In the genomic region with DNA sequence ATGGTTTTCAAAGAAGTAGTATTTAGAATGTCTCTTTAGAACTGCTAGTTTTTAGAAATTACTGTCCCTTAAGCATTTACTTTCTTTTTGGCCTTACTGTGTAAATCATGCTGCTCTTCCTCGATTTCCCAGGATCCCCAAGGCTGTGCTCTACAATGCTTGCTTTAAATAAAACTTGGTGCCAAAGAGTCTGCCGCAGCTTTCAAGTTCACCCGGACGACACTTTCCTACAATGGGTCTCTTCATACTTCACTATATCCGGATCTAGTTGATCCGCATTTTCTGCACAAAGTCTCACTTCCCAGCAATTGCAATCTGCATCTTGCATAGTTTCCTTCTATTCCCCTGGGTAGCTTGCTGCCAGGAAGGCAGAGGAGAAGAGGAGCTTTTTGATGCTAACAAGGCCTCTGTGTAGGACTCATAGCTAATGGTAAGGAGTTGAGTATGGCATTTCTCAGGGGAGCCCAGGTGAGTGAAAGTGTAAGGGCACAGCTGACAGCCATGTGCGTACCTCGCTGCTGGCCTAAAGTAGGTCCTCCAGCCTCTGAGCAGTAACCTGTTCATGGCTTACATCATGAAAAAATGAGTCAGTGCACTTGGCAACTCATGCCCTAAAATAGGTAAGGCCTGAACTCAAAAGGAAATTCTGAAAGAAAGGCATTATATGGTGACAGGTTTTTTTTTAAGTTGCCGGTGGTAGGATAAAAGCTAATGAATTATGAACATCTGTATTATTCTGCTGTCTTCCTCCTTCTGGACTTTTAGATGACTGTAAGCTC, we compare ENCODE assay signal across 12 cellular contexts.
"Had no signal": no experiment of that assay in that cellular context is flagged by ENCODE, and none has a peak within 500 bp of the region (broad histone marks: within the 10 kb centered on the region; RNA-seq: fewer than 3 reads in every experiment).

No MANE protein-coding gene starts in this region.

- H3K27me3 ChIP-seq: dorsolateral prefrontal cortex, neutrophil, upper lobe of left lung had no signal

- H3K79me2 ChIP-seq: parathyroid adenoma had no signal

- H3K4me3 ChIP-seq: dorsolateral prefrontal cortex, upper lobe of left lung had no signal

- H3K4me3 Mint-ChIP-seq: activated CD8-positive, alpha-beta T cell treated with anti-CD3 and anti-CD28 coated beads for 36 hours; activated naive CD8-positive, alpha-beta T cell treated with anti-CD3 and anti-CD28 coated beads for 36 hours; activated T-cell treated with anti-CD3 and anti-CD28 coated beads, Interleukin-2, amount 50 U/mL, for 72 hours; natural killer cell; stimulated activated naive CD8-positive, alpha-beta T cell treated with anti-CD3 and anti-CD28 coated beads, Interleukin-15, amount 100 ng/mL, for 72 hours; T-helper 17 cell had no signal

- ATAC-seq: activated CD8-positive, alpha-beta T cell treated with anti-CD3 and anti-CD28 coated beads for 36 hours; activated T-cell treated with anti-CD3 and anti-CD28 coated beads, Interleukin-2, amount 50 U/mL, for 72 hours; natural killer cell; stimulated activated naive CD8-positive, alpha-beta T cell treated with anti-CD3 and anti-CD28 coated beads, Interleukin-15, amount 100 ng/mL, for 72 hours; T-helper 17 cell had no signal

- H3K27ac Mint-ChIP-seq: activated CD8-positive, alpha-beta T cell treated with anti-CD3 and anti-CD28 coated beads for 36 hours; activated naive CD8-positive, alpha-beta T cell treated with anti-CD3 and anti-CD28 coated beads for 36 hours; activated T-cell treated with anti-CD3 and anti-CD28 coated beads, Interleukin-2, amount 50 U/mL, for 72 hours; natural killer cell; T-helper 17 cell had no signal

- H2AFZ ChIP-seq: parathyroid adenoma had no signal

- H3K4me1 Mint-ChIP-seq: activated naive CD8-positive, alpha-beta T cell treated with anti-CD3 and anti-CD28 coated beads for 36 hours; natural killer cell; stimulated activated naive CD8-positive, alpha-beta T cell treated with anti-CD3 and anti-CD28 coated beads, Interleukin-15, amount 100 ng/mL, for 72 hours; T-helper 17 cell had no signal

- DNase-seq: activated CD4-positive, alpha-beta T cell treated with anti-CD3 and anti-CD28 coated beads for 4 hours; activated CD8-positive, alpha-beta T cell treated with anti-CD3 and anti-CD28 coated beads for 36 hours; activated gamma-delta T cell; activated naive CD8-positive, alpha-beta T cell treated with anti-CD3 and anti-CD28 coated beads for 36 hours; activated T-cell treated with anti-CD3 and anti-CD28 coated beads, Interleukin-2, amount 50 U/mL, for 72 hours; dorsolateral prefrontal cortex; natural killer cell; stimulated activated naive CD8-positive, alpha-beta T cell treated with anti-CD3 and anti-CD28 coated beads, Interleukin-15, amount 100 ng/mL, for 72 hours; T-helper 17 cell; upper lobe of left lung had no signal

- H3K9ac ChIP-seq: parathyroid adenoma had no signal

- H3K36me3 Mint-ChIP-seq: activated naive CD8-positive, alpha-beta T cell treated with anti-CD3 and anti-CD28 coated beads for 36 hours; natural killer cell had no signal

- H3K4me1 ChIP-seq: parathyroid adenoma, upper lobe of left lung had no signal

- H3K9me3 ChIP-seq: neutrophil, upper lobe of left lung had no signal

- H3K36me3 ChIP-seq: neutrophil, upper lobe of left lung had no signal

- H3K27ac ChIP-seq: neutrophil, parathyroid adenoma, upper lobe of left lung had no signal

- H3K9me3 Mint-ChIP-seq: activated CD8-positive, alpha-beta T cell treated with anti-CD3 and anti-CD28 coated beads for 36 hours; activated naive CD8-positive, alpha-beta T cell treated with anti-CD3 and anti-CD28 coated beads for 36 hours had no signal
